ENCODE assay signal across 26 cellular contexts in the genomic region with DNA sequence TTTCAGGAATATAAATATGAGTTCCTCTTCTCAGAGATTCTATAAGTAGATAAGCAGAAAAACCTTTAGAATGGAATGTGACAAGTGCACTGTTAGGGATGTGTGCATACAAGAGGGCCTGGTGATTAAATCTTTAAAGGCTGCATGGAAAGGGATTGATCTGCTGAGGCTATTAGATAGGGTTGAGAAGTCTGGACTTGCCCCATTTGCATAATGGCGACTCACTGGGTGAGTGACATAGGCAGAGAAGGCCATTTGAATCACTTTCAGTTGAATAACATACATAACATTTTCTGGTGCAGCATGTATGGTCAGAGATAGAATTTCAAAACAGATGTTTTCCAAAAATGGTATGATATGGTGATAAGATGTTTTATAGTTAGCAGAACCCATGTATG.
DNase-seq lines count a peak whose midpoint lies in the region; ATAC-seq and TF ChIP-seq lines count a peak whose summit lies in the region.
"Had no signal": no experiment of that assay in that cellular context is flagged by ENCODE, and none has a peak within 500 bp of the region (broad histone marks: within the 10 kb centered on the region; RNA-seq: fewer than 3 reads in every experiment).

No MANE protein-coding gene starts in this region.

- H3K9me3 ChIP-seq in right cardiac atrium (ENCODE audit: control insufficient read depth, low read length): no peaks in the 10 kb centered on the region
- H3K9me3 ChIP-seq: right lobe of liver, uterus had no signal

- H3K27ac ChIP-seq in right cardiac atrium (ENCODE audit: low read length): no peak overlapping the region
- H3K27ac ChIP-seq: parathyroid adenoma, right lobe of liver, SK-N-MC, uterus, VCaP had no signal

- H3K27ac Mint-ChIP-seq in activated B cell treated with CpG ODN at 0.5 μM for 24 hours: peak overlapping the region; percentile 3
- H3K27ac Mint-ChIP-seq in activated T-helper 1 cell treated with anti-CD3 and anti-CD28 coated beads, Interleukin-12 subunit alpha, Interleukin-12 subunit beta, Interleukin-2, Interleukin-4 antibody, amounts not matched to agents 30 ng/mL and 10 ng/mL and 1 ng/mL, durations not matched to agents 14 hours and 24 hours and 36 hours: no peak overlapping the region
- H3K27ac Mint-ChIP-seq: brain, nephron had no signal

- no peaks in the 10 kb centered on the region for H3K27me3 Mint-ChIP-seq in activated B cell treated with CpG ODN at 0.5 μM for 24 hours
- H3K27me3 Mint-ChIP-seq in activated T-helper 1 cell treated with anti-CD3 and anti-CD28 coated beads, Interleukin-12 subunit alpha, Interleukin-12 subunit beta, Interleukin-2, Interleukin-4 antibody, amounts not matched to agents 30 ng/mL and 10 ng/mL and 1 ng/mL, durations not matched to agents 14 hours and 24 hours and 36 hours (ENCODE audit: insufficient read depth): peaks cover 7% of the 10 kb centered on the region
- H3K27me3 Mint-ChIP-seq: brain had no signal

- no peaks in the 10 kb centered on the region for H3K27me3 ChIP-seq in right cardiac atrium (ENCODE audit: control insufficient read depth, insufficient read depth)
- H3K27me3 ChIP-seq: right lobe of liver, uterus had no signal

- TF ChIP-seq CTCF in activated B cell treated with CpG ODN at 0.5 μM for 24 hours (IDR thresholded peaks at IDR 0.05): no peak

- no peaks in the 10 kb centered on the region for H3K36me3 Mint-ChIP-seq in activated B cell treated with CpG ODN at 0.5 μM for 24 hours (ENCODE audit: low read depth)
- no peaks in the 10 kb centered on the region for H3K36me3 Mint-ChIP-seq in activated T-helper 1 cell treated with anti-CD3 and anti-CD28 coated beads, Interleukin-12 subunit alpha, Interleukin-12 subunit beta, Interleukin-2, Interleukin-4 antibody, amounts not matched to agents 30 ng/mL and 10 ng/mL and 1 ng/mL, durations not matched to agents 14 hours and 24 hours and 36 hours (ENCODE audit: low read depth)
- H3K36me3 Mint-ChIP-seq: brain had no signal

- ATAC-seq in HG02610 (IDR thresholded peaks at IDR 0.05; ENCODE audit: unreplicated experiment) (peak; percentile 58), activated B cell treated with CpG ODN at 0.5 μM for 24 hours (ENCODE audit: low read depth) (peak; percentile 54), GM18861 (IDR thresholded peaks at IDR 0.05; ENCODE audit: unreplicated experiment) (no peak), GM21423 (IDR thresholded peaks at IDR 0.05; ENCODE audit: unreplicated experiment) (no peak), right cardiac atrium (no peak)
- ATAC-seq: HCT116, right lobe of liver had no signal

- intact Hi-C loops in activated B cell treated with CpG ODN at 0.5 μM for 24 hours (cut with micrococcal nuclease): loop anchor here (1.0 to 10.0 kb wide), 5 partner anchors 57 to 1193 kb away; no protein-coding TSS in a partner anchor
- intact Hi-C loops in right cardiac atrium (cut with DNase I): no loop called here
- intact Hi-C loops in activated T-helper 1 cell treated with anti-CD3 and anti-CD28 coated beads, Interleukin-12 subunit alpha, Interleukin-12 subunit beta, Interleukin-2, Interleukin-4 antibody, amounts not matched to agents 30 ng/mL and 10 ng/mL and 1 ng/mL, durations not matched to agents 14 hours and 24 hours and 36 hours (cut with micrococcal nuclease): no loop called here

- peaks cover 22% of the 10 kb centered on the region for H3K4me1 Mint-ChIP-seq in activated B cell treated with CpG ODN at 0.5 μM for 24 hours
- no peaks in the 10 kb centered on the region for H3K4me1 Mint-ChIP-seq in activated T-helper 1 cell treated with anti-CD3 and anti-CD28 coated beads, Interleukin-12 subunit alpha, Interleukin-12 subunit beta, Interleukin-2, Interleukin-4 antibody, amounts not matched to agents 30 ng/mL and 10 ng/mL and 1 ng/mL, durations not matched to agents 14 hours and 24 hours and 36 hours (ENCODE audit: low read depth)

- DNase-seq in DMS 273 (lab: John Stamatoyannopoulos, UW; ENCODE audit: unreplicated experiment) (peak; percentile 31), activated B cell treated with CpG ODN at 0.5 μM for 24 hours (no peak), islet precursor cell (peak; percentile 65), right cardiac atrium (no peak)
- no peak for DNase-seq in activated T-helper 1 cell treated with anti-CD3 and anti-CD28 coated beads, Interleukin-12 subunit alpha, Interleukin-12 subunit beta, Interleukin-2, Interleukin-4 antibody, amounts not matched to agents 30 ng/mL and 10 ng/mL and 1 ng/mL, durations not matched to agents 14 hours and 24 hours and 36 hours (ENCODE audit: low spot score)
- DNase-seq: activated CD8-positive, alpha-beta memory T cell treated with anti-CD3 and anti-CD28 coated beads, Interleukin-2, amount 50 U/mL, for 4 hours; activated gamma-delta T cell; C1 segment of cervical spinal cord; Calu3; EL; head of caudate nucleus; NCI-H1048; NCI-H2029; NCI-H510A; right lobe of liver; RPMI8226; uterus had no signal

- no peaks in the 10 kb centered on the region for H3K9me3 Mint-ChIP-seq in activated B cell treated with CpG ODN at 0.5 μM for 24 hours
- no peaks in the 10 kb centered on the region for H3K9me3 Mint-ChIP-seq in activated T-helper 1 cell treated with anti-CD3 and anti-CD28 coated beads, Interleukin-12 subunit alpha, Interleukin-12 subunit beta, Interleukin-2, Interleukin-4 antibody, amounts not matched to agents 30 ng/mL and 10 ng/mL and 1 ng/mL, durations not matched to agents 14 hours and 24 hours and 36 hours
- H3K9me3 Mint-ChIP-seq: brain, nephron had no signal

- H3K4me1 ChIP-seq in right cardiac atrium (ENCODE audit: control insufficient read depth, insufficient read depth, low read length): no peaks in the 10 kb centered on the region
- H3K4me1 ChIP-seq: parathyroid adenoma, right lobe of liver, uterus had no signal

- H3K4me3 Mint-ChIP-seq in activated B cell treated with CpG ODN at 0.5 μM for 24 hours: no peak overlapping the region
- no peak overlapping the region for H3K4me3 Mint-ChIP-seq in activated T-helper 1 cell treated with anti-CD3 and anti-CD28 coated beads, Interleukin-12 subunit alpha, Interleukin-12 subunit beta, Interleukin-2, Interleukin-4 antibody, amounts not matched to agents 30 ng/mL and 10 ng/mL and 1 ng/mL, durations not matched to agents 14 hours and 24 hours and 36 hours
- H3K4me3 Mint-ChIP-seq: brain, nephron had no signal

- no peak overlapping the region for H3K4me3 ChIP-seq in right cardiac atrium (ENCODE audit: low read length)
- H3K4me3 ChIP-seq: right lobe of liver, SK-N-MC, uterus had no signal

- 91% methylated on average over 1 of the region's 1 CpG for WGBS in right cardiac atrium

- POLR2A ChIA-PET in activated B cell treated with CpG ODN at 0.5 μM for 24 hours (lab: Charles Lee): interaction anchor here (0.6 kb wide), 1 partner anchor 180 kb away, joined by 3 read pairs; no protein-coding TSS in a partner anchor

- CTCF ChIA-PET in activated B cell treated with CpG ODN at 0.5 μM for 24 hours (lab: Charles Lee): interaction anchor here (1.9 kb wide), 1 partner anchor 97 kb away, joined by 13 read pairs; no protein-coding TSS in a partner anchor

Comparison
In these comparisons a context has a peak if more than half of its experiments do, and no peak if none do; other contexts are left out.
1. DNase-seq: peak in DMS 273 (single experiment) and islet precursor cell (single experiment); none in activated B cell treated with CpG ODN at 0.5 μM for 24 hours (single experiment), right cardiac atrium (0 of 3) and activated T-helper 1 cell treated with anti-CD3 and anti-CD28 coated beads, Interleukin-12 subunit alpha, Interleukin-12 subunit beta, Interleukin-2, Interleukin-4 antibody, amounts not matched to agents 30 ng/mL and 10 ng/mL and 1 ng/mL, durations not matched to agents 14 hours and 24 hours and 36 hours (single experiment).
2. ATAC-seq: peak in HG02610 (single experiment) and activated B cell treated with CpG ODN at 0.5 μM for 24 hours (single experiment); none in GM18861 (single experiment), GM21423 (single experiment) and right cardiac atrium (0 of 2).